Comparison of ENCODE assay signal across 8 cellular contexts in the genomic region with DNA sequence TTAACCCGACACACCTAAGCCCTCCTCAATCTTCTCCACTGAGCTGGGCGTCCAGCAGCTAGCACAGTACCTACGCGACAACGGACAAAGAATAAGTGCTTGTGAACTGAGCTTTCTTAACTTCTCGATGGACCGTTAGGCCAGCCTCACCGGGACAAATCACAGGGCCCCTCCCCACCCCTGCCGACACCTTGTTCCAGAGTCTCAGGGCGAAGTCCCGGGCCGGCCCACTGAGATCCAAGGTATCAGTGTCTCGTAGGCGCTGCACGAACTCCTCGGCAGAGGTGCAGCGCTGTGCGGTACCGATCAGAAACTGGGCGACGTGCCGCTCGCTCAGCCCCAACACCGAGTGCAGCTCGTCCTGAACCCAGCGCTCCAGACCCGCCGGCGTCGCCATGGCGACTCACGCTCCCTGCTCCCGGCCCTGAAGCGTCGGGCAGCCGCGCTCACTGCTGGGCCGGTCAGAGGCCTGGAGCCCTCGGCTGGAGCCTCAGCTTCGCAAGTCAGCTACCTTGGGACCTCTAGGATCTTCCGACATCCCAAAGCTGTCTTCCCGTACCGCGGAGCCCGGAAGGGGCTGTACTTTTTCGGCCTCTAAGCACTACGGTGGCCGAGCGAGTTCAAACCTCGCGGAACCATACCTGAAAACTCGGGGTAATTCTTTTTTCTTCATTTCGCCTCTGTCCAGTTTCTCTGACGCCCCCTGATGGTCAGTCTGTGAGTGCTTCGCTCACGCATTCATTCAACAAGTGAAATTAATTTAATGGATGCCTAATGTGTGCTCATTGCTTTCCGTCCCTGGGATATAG. TPM values are rescaled to one million over a fixed set of nuclear protein-coding genes. Genes with fewer than 3 reads are reported as not detected.
A peak's percentile ranks its signal among the peaks of the same experiment; 100 is the strongest.
DNase-seq lines count a peak whose midpoint lies in the region; ATAC-seq, FAIRE-seq and TF ChIP-seq lines count a peak whose summit lies in the region.

TSS of gene DHX16 (minus strand) at position 562 of the 809 bp plus-strand sequence. CDS start at position 397, 165 bp downstream.

- DNase-seq in AG08395 (ENCODE audit: low spot score): peak; percentile 95
- peak; percentile 91 for DNase-seq in NCI-H446 treated with DMSO at 0.1 percent for 48 hours (lab: John Stamatoyannopoulos, UW)
- DNase-seq in activated CD4-positive, alpha-beta T cell treated with anti-CD3 and anti-CD28 coated beads for 1 hour: peak; percentile 78
- peak; percentile 92 for DNase-seq in cerebellum (ENCODE audit: low spot score)
- DNase-seq in kidney: peak; percentile 96
- peak; percentile 94 for DNase-seq in stimulated activated CD4-positive, alpha-beta T cell treated with anti-CD3 and anti-CD28 coated beads, Interleukin-15, amount 100 ng/mL, for 24 hours

- H3K4me1 ChIP-seq in kidney (ENCODE audit: control insufficient read depth in 1 of 2, insufficient read depth in 1 of 2, low read depth in 1 of 2, low read length in 2 of 2): peaks cover 0 to 5% of the 10 kb centered on the region in 2 donors

- no peaks in the 10 kb centered on the region for H3K9me3 ChIP-seq in kidney (ENCODE audit: control insufficient read depth in 1 of 2, low read length in 2 of 2)

- peak within 1 kb of the TSS in 1 of 2 donors; percentile 78 for H3K27ac ChIP-seq in kidney (ENCODE audit: low read depth in 2 of 2, low read length in 2 of 2)

- H3K36me3 ChIP-seq in kidney (ENCODE audit: control insufficient read depth in 1 of 2, insufficient read depth in 2 of 2, low read length in 2 of 2): peaks cover 14 to 19% of the 10 kb centered on the region in 2 donors

- peak within 1 kb of the TSS; percentile 86 to 99 for H3K4me3 ChIP-seq in kidney (ENCODE audit: low read length in 2 of 2)

- peak; percentile 65 for ATAC-seq in GM18873 (IDR thresholded peaks at IDR 0.05; ENCODE audit: low FRiP score, unreplicated experiment)
- ATAC-seq in HG03196 (IDR thresholded peaks at IDR 0.05; ENCODE audit: unreplicated experiment): peak; percentile 66

- intact Hi-C loops in kidney (cut with DNase I): no loop called here

- FAIRE-seq in kidney (lab: Jason Lieb, UNC): peak; percentile 55

- TF ChIP-seq CTCF in kidney (IDR thresholded peaks at IDR 0.05; ENCODE audit: borderline replicate concordance, extremely low read depth, insufficient read depth): peak; percentile 94

- H3K9ac ChIP-seq in kidney (ENCODE audit: low read length in 2 of 2): peak within 1 kb of the TSS; percentile 74 to 91

RNA-seq across cellular contexts. Expression of gene DHX16, which starts in this region (rescaled TPM):
- total RNA-seq in cerebellum (17.2 TPM), kidney (30.5 TPM)
- polyA plus RNA-seq in kidney (ENCODE audit: insufficient read depth, low read depth, low replicate concordance): 26.7 TPM
